In genomic region chr2:119292226-119292625, GRCh38 we compare ENCODE assay signal across 12 cellular contexts.
A peak's percentile ranks its signal among the peaks of the same experiment; 100 is the strongest.
DNase-seq lines count a peak whose midpoint lies in the region; ATAC-seq and TF ChIP-seq lines count a peak whose summit lies in the region.
"Had no signal": no experiment of that assay in that cellular context is flagged by ENCODE, and none has a peak within 500 bp of the region (broad histone marks: within the 10 kb centered on the region; RNA-seq: fewer than 3 reads in every experiment).

No MANE protein-coding gene starts in this region.

- H3K79me2 ChIP-seq in trophoblast cell (ENCODE audit: control insufficient read depth, insufficient read depth, low read length, poor library complexity), result no peaks in the 10 kb centered on the region

- no peak overlapping the region for H3K4ac ChIP-seq in trophoblast cell (ENCODE audit: low read depth, low read length)

- no peak overlapping the region for H3K9ac ChIP-seq in endodermal cell (ENCODE audit: extremely low read depth, low read length, poor library complexity, severe bottlenecking)
- H3K9ac ChIP-seq in trophoblast cell (ENCODE audit: low read length), result no peak overlapping the region

- H2BK120ac ChIP-seq in trophoblast cell (ENCODE audit: insufficient read depth, low read length, poor library complexity), result no peak overlapping the region

- CTCF ChIA-PET in activated CD8-positive, alpha-beta T cell treated with anti-CD3 and anti-CD28 coated beads, Interleukin-2, amount 10 ng/mL, durations not matched to agents 7 days and 5 days (lab: Charles Lee), result no interaction called here

- H3K23ac ChIP-seq in trophoblast cell (ENCODE audit: low read length), result no peak overlapping the region

- H4K8ac ChIP-seq in trophoblast cell (ENCODE audit: low read depth, low read length), result no peak overlapping the region

- H3K36me3 ChIP-seq in endodermal cell (ENCODE audit: control insufficient read depth, insufficient read depth, low read length) (no peaks in the 10 kb centered on the region), trophoblast cell (ENCODE audit: control insufficient read depth in 1 of 2, insufficient read depth in 2 of 2, low read length in 2 of 2) (no peaks in the 10 kb centered on the region)

- no peaks in the 10 kb centered on the region for H3K9me3 ChIP-seq in endodermal cell (ENCODE audit: control insufficient read depth, low read length)
- no peaks in the 10 kb centered on the region for H3K9me3 ChIP-seq in trophoblast cell (ENCODE audit: insufficient read depth, low read depth, low read length)

- 70 to 84% methylated on average over 6 to 8 of the region's 8 CpGs for WGBS in endodermal cell (ENCODE audit: insufficient coverage in 1 of 2, insufficient read length in 1 of 2), 2 experiments
- WGBS in trophoblast cell (ENCODE audit: extremely low coverage, insufficient coverage, insufficient read length), result no CpG with 5 or more reads among the region's 8 CpGs

- H3K4me1 ChIP-seq in endodermal cell (ENCODE audit: control insufficient read depth, insufficient read depth, low read length) (no peaks in the 10 kb centered on the region), trophoblast cell (ENCODE audit: control insufficient read depth in 1 of 2, insufficient read depth in 2 of 2, low read length in 2 of 2) (no peaks in the 10 kb centered on the region)

- H3K4me3 Mint-ChIP-seq in endodermal cell, result no peak overlapping the region
- no peak overlapping the region for H3K4me3 Mint-ChIP-seq in activated CD8-positive, alpha-beta T cell treated with anti-CD3 and anti-CD28 coated beads, Interleukin-2, amount 10 ng/mL, durations not matched to agents 7 days and 5 days
- H3K4me3 Mint-ChIP-seq in activated naive CD8-positive, alpha-beta T cell treated with anti-CD3 and anti-CD28 coated beads, Interleukin-2, amount 50 U/mL, for 24 hours, result no peak overlapping the region
- H3K4me3 Mint-ChIP-seq: activated CD4-positive, alpha-beta memory T cell treated with anti-CD3 and anti-CD28 coated beads, Interleukin-2, amount 10 ng/mL, durations not matched to agents 7 days and 5 days; activated naive CD8-positive, alpha-beta T cell treated with anti-CD3 and anti-CD28 coated beads, Interleukin-2, amount 10 ng/mL, durations not matched to agents 7 days and 5 days; T-helper 17 cell had no signal

- no peak overlapping the region for H2BK5ac ChIP-seq in trophoblast cell (ENCODE audit: low read depth, low read length, poor library complexity)

- H3K79me1 ChIP-seq in trophoblast cell (ENCODE audit: low read length), result no peaks in the 10 kb centered on the region

- peaks cover 8% of the 10 kb centered on the region for H3K27me3 Mint-ChIP-seq in endodermal cell (ENCODE audit: insufficient read depth)
- H3K27me3 Mint-ChIP-seq in activated CD8-positive, alpha-beta T cell treated with anti-CD3 and anti-CD28 coated beads, Interleukin-2, amount 10 ng/mL, durations not matched to agents 7 days and 5 days (ENCODE audit: low read depth), result no peaks in the 10 kb centered on the region
- no peaks in the 10 kb centered on the region for H3K27me3 Mint-ChIP-seq in activated naive CD8-positive, alpha-beta T cell treated with anti-CD3 and anti-CD28 coated beads, Interleukin-2, amount 50 U/mL, for 24 hours
- H3K27me3 Mint-ChIP-seq: activated CD4-positive, alpha-beta memory T cell treated with anti-CD3 and anti-CD28 coated beads, Interleukin-2, amount 10 ng/mL, durations not matched to agents 7 days and 5 days; activated naive CD8-positive, alpha-beta T cell treated with anti-CD3 and anti-CD28 coated beads, Interleukin-2, amount 10 ng/mL, durations not matched to agents 7 days and 5 days; T-helper 17 cell had no signal

- H3K14ac ChIP-seq in trophoblast cell (ENCODE audit: low read length), result no peak overlapping the region

- no peak overlapping the region for H2BK12ac ChIP-seq in trophoblast cell (ENCODE audit: low read length)

- DNase-seq in NCI-H345 (lab: John Stamatoyannopoulos, UW), result peak; percentile 88
- DNase-seq in endodermal cell, result no peak
- peak; percentile 83 to 98 for DNase-seq in trophoblast cell
- no peak for DNase-seq in activated CD8-positive, alpha-beta T cell treated with anti-CD3 and anti-CD28 coated beads, Interleukin-2, amount 10 ng/mL, durations not matched to agents 7 days and 5 days
- no peak for DNase-seq in stimulated activated CD4-positive, alpha-beta T cell treated with anti-CD3 and anti-CD28 coated beads, Interleukin-4, amount 100 ng/mL, for 24 hours
- DNase-seq in caudate nucleus (lab: John Stamatoyannopoulos, UW), result no peak
- no peak for DNase-seq in activated naive CD8-positive, alpha-beta T cell treated with anti-CD3 and anti-CD28 coated beads, Interleukin-2, amount 50 U/mL, for 24 hours
- DNase-seq: activated CD4-positive, alpha-beta memory T cell treated with anti-CD3 and anti-CD28 coated beads, Interleukin-2, amount 10 ng/mL, durations not matched to agents 7 days and 5 days; activated naive CD8-positive, alpha-beta T cell treated with anti-CD3 and anti-CD28 coated beads, Interleukin-2, amount 10 ng/mL, durations not matched to agents 7 days and 5 days; T-helper 17 cell had no signal

- peak; percentile 62 for ATAC-seq in GM21423 (IDR thresholded peaks at IDR 0.05; ENCODE audit: unreplicated experiment)
- ATAC-seq in activated CD8-positive, alpha-beta T cell treated with anti-CD3 and anti-CD28 coated beads, Interleukin-2, amount 10 ng/mL, durations not matched to agents 7 days and 5 days, result no peak
- ATAC-seq in activated naive CD8-positive, alpha-beta T cell treated with anti-CD3 and anti-CD28 coated beads, Interleukin-2, amount 50 U/mL, for 24 hours, result no peak
- ATAC-seq: GM12878, T-helper 17 cell had no signal

- peak overlapping the region; percentile 34 for H3K27ac Mint-ChIP-seq in endodermal cell
- no peak overlapping the region for H3K27ac Mint-ChIP-seq in activated CD8-positive, alpha-beta T cell treated with anti-CD3 and anti-CD28 coated beads, Interleukin-2, amount 10 ng/mL, durations not matched to agents 7 days and 5 days
- no peak overlapping the region for H3K27ac Mint-ChIP-seq in activated naive CD8-positive, alpha-beta T cell treated with anti-CD3 and anti-CD28 coated beads, Interleukin-2, amount 50 U/mL, for 24 hours
- H3K27ac Mint-ChIP-seq: activated CD4-positive, alpha-beta memory T cell treated with anti-CD3 and anti-CD28 coated beads, Interleukin-2, amount 10 ng/mL, durations not matched to agents 7 days and 5 days; activated naive CD8-positive, alpha-beta T cell treated with anti-CD3 and anti-CD28 coated beads, Interleukin-2, amount 10 ng/mL, durations not matched to agents 7 days and 5 days; T-helper 17 cell had no signal

- H3K18ac ChIP-seq in trophoblast cell (ENCODE audit: low read length), result no peak overlapping the region

- no peak overlapping the region for H4K12ac ChIP-seq in trophoblast cell (ENCODE audit: low read depth, low read length)

- H3K36me3 Mint-ChIP-seq in endodermal cell (ENCODE audit: low read depth), result no peaks in the 10 kb centered on the region
- H3K36me3 Mint-ChIP-seq in activated CD8-positive, alpha-beta T cell treated with anti-CD3 and anti-CD28 coated beads, Interleukin-2, amount 10 ng/mL, durations not matched to agents 7 days and 5 days (ENCODE audit: low read depth), result no peaks in the 10 kb centered on the region
- H3K36me3 Mint-ChIP-seq in activated naive CD8-positive, alpha-beta T cell treated with anti-CD3 and anti-CD28 coated beads, Interleukin-2, amount 50 U/mL, for 24 hours (ENCODE audit: low read depth), result no peaks in the 10 kb centered on the region
- H3K36me3 Mint-ChIP-seq: activated naive CD8-positive, alpha-beta T cell treated with anti-CD3 and anti-CD28 coated beads, Interleukin-2, amount 10 ng/mL, durations not matched to agents 7 days and 5 days had no signal

- H3K4me1 Mint-ChIP-seq in endodermal cell, result peaks cover 7% of the 10 kb centered on the region
- H3K4me1 Mint-ChIP-seq in activated CD8-positive, alpha-beta T cell treated with anti-CD3 and anti-CD28 coated beads, Interleukin-2, amount 10 ng/mL, durations not matched to agents 7 days and 5 days (ENCODE audit: low read depth), result no peaks in the 10 kb centered on the region
- peaks cover 4% of the 10 kb centered on the region for H3K4me1 Mint-ChIP-seq in activated naive CD8-positive, alpha-beta T cell treated with anti-CD3 and anti-CD28 coated beads, Interleukin-2, amount 50 U/mL, for 24 hours
- H3K4me1 Mint-ChIP-seq: activated CD4-positive, alpha-beta memory T cell treated with anti-CD3 and anti-CD28 coated beads, Interleukin-2, amount 10 ng/mL, durations not matched to agents 7 days and 5 days; activated naive CD8-positive, alpha-beta T cell treated with anti-CD3 and anti-CD28 coated beads, Interleukin-2, amount 10 ng/mL, durations not matched to agents 7 days and 5 days; T-helper 17 cell had no signal

- no peak overlapping the region for H3K4me3 ChIP-seq in endodermal cell (ENCODE audit: low read length)
- H3K4me3 ChIP-seq in trophoblast cell (ENCODE audit: low read depth, low read length), result no peak overlapping the region
- H3K4me3 ChIP-seq: GM12878 had no signal

- H3K27me3 ChIP-seq in endodermal cell (ENCODE audit: control insufficient read depth, insufficient read depth, low read length, poor library complexity, severe bottlenecking) (no peaks in the 10 kb centered on the region), trophoblast cell (ENCODE audit: insufficient read depth, low read length) (no peaks in the 10 kb centered on the region)

- POLR2A ChIA-PET in activated CD8-positive, alpha-beta T cell treated with anti-CD3 and anti-CD28 coated beads, Interleukin-2, amount 10 ng/mL, durations not matched to agents 7 days and 5 days (lab: Charles Lee), result no interaction called here

- H3K4me2 ChIP-seq in trophoblast cell (ENCODE audit: low read length), result no peak overlapping the region

- H3K9me3 Mint-ChIP-seq in endodermal cell, result no peaks in the 10 kb centered on the region
- H3K9me3 Mint-ChIP-seq in activated CD8-positive, alpha-beta T cell treated with anti-CD3 and anti-CD28 coated beads, Interleukin-2, amount 10 ng/mL, durations not matched to agents 7 days and 5 days (ENCODE audit: insufficient read depth), result no peaks in the 10 kb centered on the region
- H3K9me3 Mint-ChIP-seq in activated naive CD8-positive, alpha-beta T cell treated with anti-CD3 and anti-CD28 coated beads, Interleukin-2, amount 50 U/mL, for 24 hours, result no peaks in the 10 kb centered on the region
- H3K9me3 Mint-ChIP-seq: activated CD4-positive, alpha-beta memory T cell treated with anti-CD3 and anti-CD28 coated beads, Interleukin-2, amount 10 ng/mL, durations not matched to agents 7 days and 5 days; activated naive CD8-positive, alpha-beta T cell treated with anti-CD3 and anti-CD28 coated beads, Interleukin-2, amount 10 ng/mL, durations not matched to agents 7 days and 5 days had no signal

- H2AFZ ChIP-seq in trophoblast cell (ENCODE audit: insufficient read depth, low read length, poor library complexity), result no peak overlapping the region

- peak; percentile 48 for TF ChIP-seq CTCF in endodermal cell (conservative IDR thresholded peaks at IDR 0.05)

- H2AK5ac ChIP-seq in trophoblast cell (ENCODE audit: low read length), result no peak overlapping the region

- no peak overlapping the region for H4K91ac ChIP-seq in trophoblast cell (ENCODE audit: low read depth, low read length)

- H3K27ac ChIP-seq in endodermal cell (ENCODE audit: low read depth, low read length), result no peak overlapping the region
- no peak overlapping the region for H3K27ac ChIP-seq in trophoblast cell (ENCODE audit: low read depth, low read length)
- no peak overlapping the region for H3K27ac ChIP-seq in caudate nucleus (ENCODE audit: low read depth, low read length)

Comparison
In these comparisons a context has a peak if more than half of its experiments do, and no peak if none do; other contexts are left out.
1. DNase-seq: peak in NCI-H345 (single experiment) and trophoblast cell (2 of 2); none in endodermal cell (single experiment), activated CD8-positive, alpha-beta T cell treated with anti-CD3 and anti-CD28 coated beads, Interleukin-2, amount 10 ng/mL, durations not matched to agents 7 days and 5 days (single experiment), stimulated activated CD4-positive, alpha-beta T cell treated with anti-CD3 and anti-CD28 coated beads, Interleukin-4, amount 100 ng/mL, for 24 hours (single experiment), caudate nucleus (0 of 61) and activated naive CD8-positive, alpha-beta T cell treated with anti-CD3 and anti-CD28 coated beads, Interleukin-2, amount 50 U/mL, for 24 hours (single experiment).